ENCODE assay signal across 19 cellular contexts in genomic region chr5:41809128-41809527, GRCh38.
DNase-seq lines count a peak whose midpoint lies in the region; ATAC-seq, FAIRE-seq and TF ChIP-seq lines count a peak whose summit lies in the region.
"Had no signal": no experiment of that assay in that cellular context is flagged by ENCODE, and none has a peak within 500 bp of the region (broad histone marks: within the 10 kb centered on the region; RNA-seq: fewer than 3 reads in every experiment).

No MANE protein-coding gene starts in this region.

- TF ChIP-seq POLR2A in GM12892 (IDR thresholded peaks at IDR 0.05; ENCODE audit: low read depth, low read length), result no peak

- H3K9me3 Mint-ChIP-seq in activated T-helper 2 cell treated with anti-CD3 and anti-CD28 coated beads, Interferon-gamma antibody, Interleukin-2, Interleukin-4, amounts not matched to agents 10 μg/mL and 5 μg/mL and 100 μg/mL, durations not matched to agents 14 hours and 24 hours and 36 hours, result no peaks in the 10 kb centered on the region
- H3K9me3 Mint-ChIP-seq in activated CD8-positive, alpha-beta T cell treated with anti-CD3 and anti-CD28 coated beads, Interleukin-2, amount 10 ng/mL, durations not matched to agents 7 days and 5 days (ENCODE audit: insufficient read depth), result no peaks in the 10 kb centered on the region
- H3K9me3 Mint-ChIP-seq in activated CD4-positive, alpha-beta memory T cell treated with anti-CD3 and anti-CD28 coated beads for 36 hours, result no peaks in the 10 kb centered on the region

- in situ Hi-C loops in ACHN (cut with HindIII; ENCODE audit: low pct_ligation_motif_present, low pct_unique_long_range_greater_than_20kb, low sequenced_read_pairs), result no loop called here

- intact Hi-C loops in activated T-helper 2 cell treated with anti-CD3 and anti-CD28 coated beads, Interferon-gamma antibody, Interleukin-2, Interleukin-4, amounts not matched to agents 10 μg/mL and 5 μg/mL and 100 μg/mL, durations not matched to agents 14 hours and 24 hours and 36 hours (cut with micrococcal nuclease), result loop anchor here (5.0 kb wide), 1 partner anchor 33 kb away; no protein-coding TSS in a partner anchor
- intact Hi-C loops in activated CD4-positive, alpha-beta memory T cell treated with anti-CD3 and anti-CD28 coated beads for 36 hours (cut with micrococcal nuclease), result no loop called here

- no peak for DNase-seq in GM12892 (ENCODE audit: insufficient read length)
- DNase-seq in activated T-helper 2 cell treated with anti-CD3 and anti-CD28 coated beads, Interferon-gamma antibody, Interleukin-2, Interleukin-4, amounts not matched to agents 10 μg/mL and 5 μg/mL and 100 μg/mL, durations not matched to agents 14 hours and 24 hours and 36 hours (ENCODE audit: low spot score), result no peak
- no peak for DNase-seq in activated CD8-positive, alpha-beta T cell treated with anti-CD3 and anti-CD28 coated beads, Interleukin-2, amount 10 ng/mL, durations not matched to agents 7 days and 5 days
- no peak for DNase-seq in ACHN
- no peak for DNase-seq in activated CD4-positive, alpha-beta memory T cell treated with anti-CD3 and anti-CD28 coated beads for 36 hours
- DNase-seq: activated CD4-positive, alpha-beta T cell treated with anti-CD3 and anti-CD28 coated beads, Interleukin-2, amount 50 U/mL, for 48 hours; activated effector memory CD4-positive, alpha-beta T cell treated with anti-CD3 and anti-CD28 coated beads, Interleukin-2, amount 50 U/mL, for 16 hours; head of caudate nucleus; midbrain; NCI-H1417; NCI-H345; nucleus accumbens; OCI-M1; stimulated activated naive B cell treated with anti-CD40 and anti-IgM and Interleukin-4, amounts not matched to agents 10 μg/mL and 1 μg/mL and 100 μg/mL, for 72 hours; trophoblast cell had no signal

- CTCF ChIA-PET in activated CD8-positive, alpha-beta T cell treated with anti-CD3 and anti-CD28 coated beads, Interleukin-2, amount 10 ng/mL, durations not matched to agents 7 days and 5 days (lab: Charles Lee), result interaction anchor here (1.0 kb wide), 1 partner anchor 56 kb away, joined by 3 read pairs; no protein-coding TSS in a partner anchor
- CTCF ChIA-PET in activated CD4-positive, alpha-beta memory T cell treated with anti-CD3 and anti-CD28 coated beads for 36 hours (lab: Charles Lee), result interaction anchor here (1.7 to 1.8 kb wide), 2 partner anchors 34 to 248 kb away, joined by 12 read pairs; no protein-coding TSS in a partner anchor

- POLR2A ChIA-PET in activated CD8-positive, alpha-beta T cell treated with anti-CD3 and anti-CD28 coated beads, Interleukin-2, amount 10 ng/mL, durations not matched to agents 7 days and 5 days (lab: Charles Lee), result interaction anchor here (0.8 kb wide), 1 partner anchor 43 kb away, joined by 4 read pairs; no protein-coding TSS in a partner anchor
- POLR2A ChIA-PET in activated CD4-positive, alpha-beta memory T cell treated with anti-CD3 and anti-CD28 coated beads for 36 hours (lab: Charles Lee), result no interaction called here

- FAIRE-seq in GM12892 (lab: Jason Lieb, UNC), result peak; percentile 5
- FAIRE-seq: astrocyte had no signal

- peak overlapping the region; percentile 33 for H3K27ac Mint-ChIP-seq in activated T-helper 2 cell treated with anti-CD3 and anti-CD28 coated beads, Interferon-gamma antibody, Interleukin-2, Interleukin-4, amounts not matched to agents 10 μg/mL and 5 μg/mL and 100 μg/mL, durations not matched to agents 14 hours and 24 hours and 36 hours
- H3K27ac Mint-ChIP-seq in activated CD8-positive, alpha-beta T cell treated with anti-CD3 and anti-CD28 coated beads, Interleukin-2, amount 10 ng/mL, durations not matched to agents 7 days and 5 days, result no peak overlapping the region
- H3K27ac Mint-ChIP-seq in activated CD4-positive, alpha-beta memory T cell treated with anti-CD3 and anti-CD28 coated beads for 36 hours, result no peak overlapping the region
- H3K27ac Mint-ChIP-seq: stimulated activated naive B cell treated with anti-CD40 and anti-IgM and Interleukin-4, amounts not matched to agents 10 μg/mL and 1 μg/mL and 100 μg/mL, for 72 hours had no signal

- no peaks in the 10 kb centered on the region for H3K27me3 Mint-ChIP-seq in activated T-helper 2 cell treated with anti-CD3 and anti-CD28 coated beads, Interferon-gamma antibody, Interleukin-2, Interleukin-4, amounts not matched to agents 10 μg/mL and 5 μg/mL and 100 μg/mL, durations not matched to agents 14 hours and 24 hours and 36 hours (ENCODE audit: low read depth)
- H3K27me3 Mint-ChIP-seq in activated CD8-positive, alpha-beta T cell treated with anti-CD3 and anti-CD28 coated beads, Interleukin-2, amount 10 ng/mL, durations not matched to agents 7 days and 5 days (ENCODE audit: low read depth), result no peaks in the 10 kb centered on the region
- no peaks in the 10 kb centered on the region for H3K27me3 Mint-ChIP-seq in activated CD4-positive, alpha-beta memory T cell treated with anti-CD3 and anti-CD28 coated beads for 36 hours
- H3K27me3 Mint-ChIP-seq: stimulated activated naive B cell treated with anti-CD40 and anti-IgM and Interleukin-4, amounts not matched to agents 10 μg/mL and 1 μg/mL and 100 μg/mL, for 72 hours had no signal

- peaks cover 67% of the 10 kb centered on the region for H3K36me3 Mint-ChIP-seq in activated T-helper 2 cell treated with anti-CD3 and anti-CD28 coated beads, Interferon-gamma antibody, Interleukin-2, Interleukin-4, amounts not matched to agents 10 μg/mL and 5 μg/mL and 100 μg/mL, durations not matched to agents 14 hours and 24 hours and 36 hours (ENCODE audit: low read depth)
- peaks cover 36% of the 10 kb centered on the region for H3K36me3 Mint-ChIP-seq in activated CD8-positive, alpha-beta T cell treated with anti-CD3 and anti-CD28 coated beads, Interleukin-2, amount 10 ng/mL, durations not matched to agents 7 days and 5 days (ENCODE audit: low read depth)
- peaks cover 42% of the 10 kb centered on the region for H3K36me3 Mint-ChIP-seq in activated CD4-positive, alpha-beta memory T cell treated with anti-CD3 and anti-CD28 coated beads for 36 hours

- no peak overlapping the region for H3K4me3 Mint-ChIP-seq in activated T-helper 2 cell treated with anti-CD3 and anti-CD28 coated beads, Interferon-gamma antibody, Interleukin-2, Interleukin-4, amounts not matched to agents 10 μg/mL and 5 μg/mL and 100 μg/mL, durations not matched to agents 14 hours and 24 hours and 36 hours (ENCODE audit: low read depth)
- no peak overlapping the region for H3K4me3 Mint-ChIP-seq in activated CD8-positive, alpha-beta T cell treated with anti-CD3 and anti-CD28 coated beads, Interleukin-2, amount 10 ng/mL, durations not matched to agents 7 days and 5 days
- H3K4me3 Mint-ChIP-seq in activated CD4-positive, alpha-beta memory T cell treated with anti-CD3 and anti-CD28 coated beads for 36 hours, result no peak overlapping the region
- H3K4me3 Mint-ChIP-seq: stimulated activated naive B cell treated with anti-CD40 and anti-IgM and Interleukin-4, amounts not matched to agents 10 μg/mL and 1 μg/mL and 100 μg/mL, for 72 hours had no signal

- H3K4me1 Mint-ChIP-seq in activated T-helper 2 cell treated with anti-CD3 and anti-CD28 coated beads, Interferon-gamma antibody, Interleukin-2, Interleukin-4, amounts not matched to agents 10 μg/mL and 5 μg/mL and 100 μg/mL, durations not matched to agents 14 hours and 24 hours and 36 hours (ENCODE audit: low read depth), result peaks cover 49% of the 10 kb centered on the region
- peaks cover 31% of the 10 kb centered on the region for H3K4me1 Mint-ChIP-seq in activated CD8-positive, alpha-beta T cell treated with anti-CD3 and anti-CD28 coated beads, Interleukin-2, amount 10 ng/mL, durations not matched to agents 7 days and 5 days (ENCODE audit: low read depth)
- peaks cover 35% of the 10 kb centered on the region for H3K4me1 Mint-ChIP-seq in activated CD4-positive, alpha-beta memory T cell treated with anti-CD3 and anti-CD28 coated beads for 36 hours (ENCODE audit: low read depth)

- ATAC-seq in GM19395 (IDR thresholded peaks at IDR 0.05; ENCODE audit: unreplicated experiment) (peak; percentile 62), HG02885 (IDR thresholded peaks at IDR 0.05; ENCODE audit: poor library complexity, unreplicated experiment) (peak; percentile 77), GM21515 (IDR thresholded peaks at IDR 0.05; ENCODE audit: unreplicated experiment) (no peak)
- no peak for ATAC-seq in activated CD8-positive, alpha-beta T cell treated with anti-CD3 and anti-CD28 coated beads, Interleukin-2, amount 10 ng/mL, durations not matched to agents 7 days and 5 days
- ATAC-seq: stimulated activated naive B cell treated with anti-CD40 and anti-IgM and Interleukin-4, amounts not matched to agents 10 μg/mL and 1 μg/mL and 100 μg/mL, for 72 hours had no signal

Comparison
In these comparisons a context has a peak if more than half of its experiments do, and no peak if none do; other contexts are left out.
1. ATAC-seq: peak in GM19395 (single experiment) and HG02885 (single experiment); none in activated CD8-positive, alpha-beta T cell treated with anti-CD3 and anti-CD28 coated beads, Interleukin-2, amount 10 ng/mL, durations not matched to agents 7 days and 5 days (single experiment) and GM21515 (single experiment).